Comparison of ENCODE assay signal across 1 cellular context in the genomic region with DNA sequence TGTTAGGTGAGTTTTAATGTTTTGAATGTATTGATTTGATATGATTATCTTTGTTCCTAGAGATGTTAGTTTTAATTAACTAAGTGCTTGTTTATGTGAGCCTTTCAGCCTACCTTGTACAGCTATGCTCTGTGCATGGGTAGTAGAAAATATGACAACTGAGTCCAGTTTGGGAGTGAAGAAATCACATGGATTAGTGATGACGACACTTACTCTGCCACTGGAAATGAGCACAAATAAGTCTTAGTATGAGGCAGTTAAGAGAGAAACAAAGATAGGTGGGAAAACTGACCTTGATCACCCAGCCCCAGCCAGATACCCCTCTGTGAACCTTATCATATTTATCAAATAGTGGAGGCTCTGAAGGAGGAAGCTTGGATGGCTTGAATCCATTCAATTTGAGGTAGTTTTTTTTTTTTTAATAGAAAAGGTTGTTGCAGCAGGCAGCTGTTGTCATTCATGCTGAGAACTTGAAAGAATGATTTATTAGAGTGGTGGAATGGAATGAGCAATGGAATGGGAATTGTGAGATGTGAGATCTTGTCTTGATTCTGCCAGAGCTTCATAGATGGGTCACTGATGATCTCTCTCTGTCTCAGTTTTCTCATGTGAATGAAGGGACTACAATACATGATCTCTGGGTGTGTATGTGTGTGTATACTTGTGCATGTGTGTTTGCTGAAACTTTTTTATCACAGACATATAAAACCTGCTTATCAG.
TF ChIP-seq lines count a peak whose summit lies in the region.

No MANE protein-coding gene starts in this region.

TF ChIP-seq in A549, 52 proteins besides CTCF, POLR2A, EP300 and RAD21 (continued from another document):
- TF ChIP-seq HMGXB4 (CRISPR knock-in tag; IDR thresholded peaks at IDR 0.05; ENCODE audit: borderline replicate concordance) (no peak), POLR2AphosphoS2 (conservative IDR thresholded peaks at IDR 0.05; ENCODE audit: low read length) (no peak), KDM5A (IDR thresholded peaks at IDR 0.05) (no peak), KDM1A (IDR thresholded peaks at IDR 0.05; ENCODE audit: low read depth) (no peak), MYC (IDR thresholded peaks at IDR 0.05; ENCODE audit: borderline replicate concordance, low read length) (no peak), PHF8 (IDR thresholded peaks at IDR 0.05; ENCODE audit: borderline replicate concordance, low read depth) (no peak), MAX (IDR thresholded peaks at IDR 0.05) (no peak), TP53 (CRISPR knock-in tag; IDR thresholded peaks at IDR 0.05) (no peak), FOXS1 (CRISPR knock-in tag; IDR thresholded peaks at IDR 0.05) (no peak), RNF2 (IDR thresholded peaks at IDR 0.05; ENCODE audit: borderline replicate concordance, low read depth) (no peak), CHD4 (IDR thresholded peaks at IDR 0.05; ENCODE audit: borderline replicate concordance) (no peak)
- TF ChIP-seq, protein P1, sequence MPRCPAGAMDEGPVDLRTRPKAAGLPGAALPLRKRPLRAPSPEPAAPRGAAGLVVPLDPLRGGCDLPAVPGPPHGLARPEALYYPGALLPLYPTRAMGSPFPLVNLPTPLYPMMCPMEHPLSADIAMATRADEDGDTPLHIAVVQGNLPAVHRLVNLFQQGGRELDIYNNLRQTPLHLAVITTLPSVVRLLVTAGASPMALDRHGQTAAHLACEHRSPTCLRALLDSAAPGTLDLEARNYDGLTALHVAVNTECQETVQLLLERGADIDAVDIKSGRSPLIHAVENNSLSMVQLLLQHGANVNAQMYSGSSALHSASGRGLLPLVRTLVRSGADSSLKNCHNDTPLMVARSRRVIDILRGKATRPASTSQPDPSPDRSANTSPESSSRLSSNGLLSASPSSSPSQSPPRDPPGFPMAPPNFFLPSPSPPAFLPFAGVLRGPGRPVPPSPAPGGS (IDR thresholded peaks at IDR 0.05) = no peak
- TF ChIP-seq, protein P2, sequence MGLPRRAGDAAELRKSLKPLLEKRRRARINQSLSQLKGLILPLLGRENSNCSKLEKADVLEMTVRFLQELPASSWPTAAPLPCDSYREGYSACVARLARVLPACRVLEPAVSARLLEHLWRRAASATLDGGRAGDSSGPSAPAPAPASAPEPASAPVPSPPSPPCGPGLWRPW (IDR thresholded peaks at IDR 0.05) = no peak
TF ChIP-seq in A549: peak in this region for 0.
